In genomic region chr4:138405934-138406567, GRCh38 we compare ENCODE assay signal across 9 cellular contexts.
DNase-seq lines count a peak whose midpoint lies in the region; ATAC-seq, FAIRE-seq and TF ChIP-seq lines count a peak whose summit lies in the region.
"Had no signal": no experiment of that assay in that cellular context is flagged by ENCODE, and none has a peak within 500 bp of the region (broad histone marks: within the 10 kb centered on the region; RNA-seq: fewer than 3 reads in every experiment).

No MANE protein-coding gene starts in this region.

- FAIRE-seq in GM12891 (lab: Jason Lieb, UNC), result peak; percentile 93

- TF ChIP-seq POLR2A in GM12891 (IDR thresholded peaks at IDR 0.05; ENCODE audit: low read depth, low read length) (no peak), HCT116 (IDR thresholded peaks at IDR 0.05; ENCODE audit: borderline replicate concordance, extremely low read depth, insufficient read depth, insufficient read length) (no peak)

- H3K9me2 ChIP-seq in HCT116 (ENCODE audit: insufficient read depth) (peaks cover 4% of the 10 kb centered on the region; the same call in 1 of the 2 replicates), Loucy (replicated peaks; ENCODE audit: low read depth, low read length) (no peaks in the 10 kb centered on the region)

- RAD21 ChIA-PET in HCT116 (lab: Charles Lee; ENCODE audit: low non-redundant PET in 1 of 2, low total read pairs in 2 of 2, uncharacterized antibody in 2 of 2, unreplicated experiment in 2 of 2), result no interaction called here

- DNase-seq in GM12891 (ENCODE audit: insufficient read length, low spot score) (no peak), HCT116 (ENCODE audit: low read depth, low spot score) (no peak), foreskin keratinocyte (peak; percentile 41 to 53), NCI-H1105 (lab: John Stamatoyannopoulos, UW) (no peak)
- DNase-seq in activated CD4-positive, alpha-beta T cell treated with anti-CD3 and anti-CD28 coated beads, Interleukin-2, amount 10 ng/mL, durations not matched to agents 24 days and 14 days, result no peak
- no peak for DNase-seq in activated T-cell treated with anti-CD3 and anti-CD28 coated beads, Interleukin-2, amount 50 U/mL, for 1 hour

- no peaks in the 10 kb centered on the region for H4K20me1 ChIP-seq in HCT116 (ENCODE audit: insufficient read depth)
- no peaks in the 10 kb centered on the region for H4K20me1 ChIP-seq in Loucy (ENCODE audit: insufficient read depth, low read length, poor library complexity, severe bottlenecking)

- no peaks in the 10 kb centered on the region for H3K79me2 ChIP-seq in HCT116 (ENCODE audit: insufficient read depth, low read length)
- H3K79me2 ChIP-seq in Loucy (ENCODE audit: insufficient read depth, low read length), result no peaks in the 10 kb centered on the region

- H3K27ac ChIP-seq in HCT116 (ENCODE audit: low read depth, low read length) (no peak overlapping the region), foreskin keratinocyte (no peak overlapping the region)

- no TSS peak for BruUV-seq in HCT116 (replicated peaks; lab: Mats Ljungman, UMichigan)

- H3K36me3 ChIP-seq in HCT116 (ENCODE audit: control insufficient read depth in 1 of 2, insufficient read depth in 2 of 2, low read length in 2 of 2) (no peaks in the 10 kb centered on the region), Loucy (ENCODE audit: insufficient read depth, low read length) (no peaks in the 10 kb centered on the region)

- H3K27me3 ChIP-seq in HCT116 (ENCODE audit: insufficient read depth, low read length), result no peaks in the 10 kb centered on the region
- no peaks in the 10 kb centered on the region for H3K27me3 ChIP-seq in Loucy (ENCODE audit: insufficient read depth, low read length, poor library complexity, severe bottlenecking)
- H3K27me3 ChIP-seq in foreskin keratinocyte, result no peaks in the 10 kb centered on the region

- no peak for ATAC-seq in HCT116
- peak; percentile 77 for ATAC-seq in foreskin keratinocyte
- ATAC-seq in activated T-helper 17 cell treated with anti-CD3 and anti-CD28 coated beads, Interleukin-2, amount 50 U/mL, for 72 hours (replicated peaks), result no peak

- no peaks in the 10 kb centered on the region for H3K27me3 Mint-ChIP-seq in activated T-helper 17 cell treated with anti-CD3 and anti-CD28 coated beads, Interleukin-2, amount 50 U/mL, for 72 hours
- H3K27me3 Mint-ChIP-seq in activated CD4-positive, alpha-beta T cell treated with anti-CD3 and anti-CD28 coated beads, Interleukin-2, amount 10 ng/mL, durations not matched to agents 24 days and 14 days, result no peaks in the 10 kb centered on the region

- H3K4me2 ChIP-seq in HCT116 (ENCODE audit: low read length) (peak overlapping the region; percentile 4; the same call in 1 of the 2 replicates), Loucy (ENCODE audit: low read depth, low read length, poor library complexity, severe bottlenecking) (peak overlapping the region; percentile 33)

- CTCF ChIA-PET in HCT116 (lab: Charles Lee), result no interaction called here

- no peaks in the 10 kb centered on the region for H3K9me3 Mint-ChIP-seq in activated T-helper 17 cell treated with anti-CD3 and anti-CD28 coated beads, Interleukin-2, amount 50 U/mL, for 72 hours
- peaks cover 4% of the 10 kb centered on the region for H3K9me3 Mint-ChIP-seq in activated CD4-positive, alpha-beta T cell treated with anti-CD3 and anti-CD28 coated beads, Interleukin-2, amount 10 ng/mL, durations not matched to agents 24 days and 14 days
- H3K9me3 Mint-ChIP-seq: mesothelial cell of epicardium had no signal

- TF ChIP-seq CTCF in HCT116 (IDR thresholded peaks at IDR 0.05 in 2 of 3, conservative IDR thresholded peaks at IDR 0.05 in 1 of 3; ENCODE audit: borderline replicate concordance in 1 of 3, insufficient read depth in 1 of 3, low read depth in 2 of 3, low read length in 2 of 3) (no peak), Loucy (conservative IDR thresholded peaks at IDR 0.05; ENCODE audit: low read length) (no peak), foreskin keratinocyte (conservative IDR thresholded peaks at IDR 0.05) (no peak)

- POLR2A ChIA-PET in HCT116 (lab: Charles Lee), result no interaction called here

- H3K4me1 ChIP-seq in HCT116 (ENCODE audit: control insufficient read depth in 1 of 2, insufficient read depth in 2 of 2, low read length in 2 of 2) (peaks cover 5 to 13% of the 10 kb centered on the region in 2 experiments), Loucy (ENCODE audit: insufficient read depth, low read length, poor library complexity, severe bottlenecking) (peaks cover 22% of the 10 kb centered on the region), foreskin keratinocyte (peaks cover 25% of the 10 kb centered on the region)

- H3K9me3 ChIP-seq in HCT116 (ENCODE audit: control insufficient read depth in 1 of 2, insufficient read depth in 1 of 2, low read depth in 1 of 2, low read length in 2 of 2) (no peaks in the 10 kb centered on the region), Loucy (ENCODE audit: insufficient read depth, low read depth, low read length) (no peaks in the 10 kb centered on the region)

- H3K4me3 Mint-ChIP-seq in activated T-helper 17 cell treated with anti-CD3 and anti-CD28 coated beads, Interleukin-2, amount 50 U/mL, for 72 hours, result no peak overlapping the region
- H3K4me3 Mint-ChIP-seq in activated CD4-positive, alpha-beta T cell treated with anti-CD3 and anti-CD28 coated beads, Interleukin-2, amount 10 ng/mL, durations not matched to agents 24 days and 14 days, result no peak overlapping the region
- H3K4me3 Mint-ChIP-seq: mesothelial cell of epicardium had no signal

- no peaks in the 10 kb centered on the region for H3F3A ChIP-seq in Loucy (ENCODE audit: low read depth)

- no peak overlapping the region for H3K27ac Mint-ChIP-seq in activated T-helper 17 cell treated with anti-CD3 and anti-CD28 coated beads, Interleukin-2, amount 50 U/mL, for 72 hours
- no peak overlapping the region for H3K27ac Mint-ChIP-seq in activated CD4-positive, alpha-beta T cell treated with anti-CD3 and anti-CD28 coated beads, Interleukin-2, amount 10 ng/mL, durations not matched to agents 24 days and 14 days

- no peak overlapping the region for H3K4me3 ChIP-seq in HCT116 (replicated peaks in 1 of 2; ENCODE audit: low read depth in 1 of 2, low read length in 2 of 2)
- no peak overlapping the region for H3K4me3 ChIP-seq in Loucy (ENCODE audit: low read length, poor library complexity, severe bottlenecking)

- H3K36me3 Mint-ChIP-seq in activated T-helper 17 cell treated with anti-CD3 and anti-CD28 coated beads, Interleukin-2, amount 50 U/mL, for 72 hours (ENCODE audit: low read depth), result no peaks in the 10 kb centered on the region
- no peaks in the 10 kb centered on the region for H3K36me3 Mint-ChIP-seq in activated CD4-positive, alpha-beta T cell treated with anti-CD3 and anti-CD28 coated beads, Interleukin-2, amount 10 ng/mL, durations not matched to agents 24 days and 14 days (ENCODE audit: low read depth)
- H3K36me3 Mint-ChIP-seq: mesothelial cell of epicardium had no signal

- no peak overlapping the region for H3K9ac ChIP-seq in HCT116 (ENCODE audit: low read length)
- H3K9ac ChIP-seq in Loucy (ENCODE audit: low read depth, low read length, poor library complexity, severe bottlenecking), result no peak overlapping the region

- H2AFZ ChIP-seq in HCT116 (ENCODE audit: low read depth, low read length, poor library complexity, severe bottlenecking) (no peak overlapping the region), Loucy (ENCODE audit: low read length) (no peak overlapping the region)

- no peak for TF ChIP-seq RAD21 in HCT116 (IDR thresholded peaks at IDR 0.05; ENCODE audit: low read depth)

- intact Hi-C loops in HCT116 (cut with micrococcal nuclease), result no loop called here
- intact Hi-C loops in activated CD4-positive, alpha-beta T cell treated with anti-CD3 and anti-CD28 coated beads, Interleukin-2, amount 10 ng/mL, durations not matched to agents 24 days and 14 days (cut with micrococcal nuclease), result no loop called here

- no peaks in the 10 kb centered on the region for H3K4me1 Mint-ChIP-seq in activated T-helper 17 cell treated with anti-CD3 and anti-CD28 coated beads, Interleukin-2, amount 50 U/mL, for 72 hours
- H3K4me1 Mint-ChIP-seq in activated CD4-positive, alpha-beta T cell treated with anti-CD3 and anti-CD28 coated beads, Interleukin-2, amount 10 ng/mL, durations not matched to agents 24 days and 14 days, result no peaks in the 10 kb centered on the region

TF ChIP-seq in GM12891, 5 proteins besides CTCF, POLR2A, EP300 and RAD21:
- TF ChIP-seq PAX5 (IDR thresholded peaks at IDR 0.05; ENCODE audit: insufficient read depth, low read length, severe bottlenecking), result no peak
- no peak for TF ChIP-seq SPI1 (IDR thresholded peaks at IDR 0.05; ENCODE audit: low read depth, low read length)
- no peak for TF ChIP-seq POU2F2 (IDR thresholded peaks at IDR 0.05; ENCODE audit: low read depth, low read length)
- TF ChIP-seq POLR2AphosphoS5 (IDR thresholded peaks at IDR 0.05; ENCODE audit: low read depth, low read length), result no peak
- no peak for TF ChIP-seq TAF1 (IDR thresholded peaks at IDR 0.05; ENCODE audit: low read depth, low read length)

TF ChIP-seq in HCT116, 20 proteins besides CTCF, POLR2A, EP300 and RAD21:
- TF ChIP-seq CEBPB (IDR thresholded peaks at IDR 0.05; ENCODE audit: low read depth) (peak; percentile 39), SRF (IDR thresholded peaks at IDR 0.05; ENCODE audit: low read depth) (no peak)

Comparison
In these comparisons a context has a peak if more than half of its experiments do, and no peak if none do; other contexts are left out.
1. DNase-seq: peak in foreskin keratinocyte (2 of 2); none in GM12891 (single experiment), HCT116 (single experiment), activated CD4-positive, alpha-beta T cell treated with anti-CD3 and anti-CD28 coated beads, Interleukin-2, amount 10 ng/mL, durations not matched to agents 24 days and 14 days (single experiment), activated T-cell treated with anti-CD3 and anti-CD28 coated beads, Interleukin-2, amount 50 U/mL, for 1 hour (single experiment) and NCI-H1105 (single experiment).